Comparison of ENCODE assay signal across 24 cellular contexts in the genomic region with DNA sequence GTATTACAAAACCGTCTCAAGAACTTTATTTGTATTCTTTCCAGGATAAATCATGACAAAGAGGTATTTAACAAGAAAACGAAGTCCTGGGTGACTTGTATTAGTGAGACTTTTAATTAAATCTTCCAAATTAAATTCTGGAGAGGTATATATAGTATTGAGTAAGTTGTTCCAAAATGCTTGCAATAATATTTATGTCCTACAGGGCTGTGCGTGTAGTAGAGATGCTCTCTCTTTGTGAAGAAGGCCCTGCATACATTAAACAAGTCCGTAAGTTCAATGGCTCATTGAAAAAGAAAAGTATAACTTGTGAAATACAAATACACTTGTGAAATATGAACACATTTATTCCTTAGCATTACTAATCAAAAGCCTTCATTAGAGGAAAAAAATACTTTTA.
DNase-seq lines count a peak whose midpoint lies in the region; ATAC-seq and TF ChIP-seq lines count a peak whose summit lies in the region.
"Had no signal": no experiment of that assay in that cellular context is flagged by ENCODE, and none has a peak within 500 bp of the region (broad histone marks: within the 10 kb centered on the region; RNA-seq: fewer than 3 reads in every experiment).

No MANE protein-coding gene starts in this region.

- POLR2A ChIA-PET in PC-3 (lab: Charles Lee; ENCODE audit: unreplicated experiment) = no interaction called here

- H3F3A ChIP-seq in PC-3 (ENCODE audit: low read length, unreplicated experiment) = no peaks in the 10 kb centered on the region

- H3K9me3 ChIP-seq in PC-3 (ENCODE audit: low read length) = no peaks in the 10 kb centered on the region
- H3K9me3 ChIP-seq: BE2C, SJSA1 had no signal

- intact Hi-C loops in PC-3 (cut with micrococcal nuclease) = no loop called here

- peaks cover 7% of the 10 kb centered on the region for H3K4me1 Mint-ChIP-seq in HFFc6 (ENCODE audit: low read depth)
- peaks cover 3% of the 10 kb centered on the region for H3K4me1 Mint-ChIP-seq in endothelial cell (ENCODE audit: unreplicated experiment)

- H3K4me3 ChIP-seq in PC-3 (ENCODE audit: low read length) (no peak overlapping the region), coronary artery (no peak overlapping the region)
- H3K4me3 ChIP-seq: GM23248, PC-9, SJSA1 had no signal

- H3K36me3 ChIP-seq in PC-3 (ENCODE audit: low read depth, low read length) = no peaks in the 10 kb centered on the region
- H3K36me3 ChIP-seq: BE2C, SJSA1 had no signal

- no peaks in the 10 kb centered on the region for H3K27me3 ChIP-seq in PC-3 (ENCODE audit: low read length)
- H3K27me3 ChIP-seq: BE2C, SJSA1 had no signal

- no peak overlapping the region for H2AFZ ChIP-seq in PC-3 (ENCODE audit: low read length)
- H2AFZ ChIP-seq: GM23248, PC-9 had no signal

- DNase-seq in DMS53 (lab: John Stamatoyannopoulos, UW) (peak; percentile 27), DMS53 treated with DMSO at 0.1 percent for 48 hours (lab: John Stamatoyannopoulos, UW; ENCODE audit: unreplicated experiment) (no peak), HFFc6 (no peak), PC-3 (no peak), endothelial cell (ENCODE audit: low spot score) (no peak), coronary artery (ENCODE audit: low spot score) (no peak)
- DNase-seq in stimulated activated CD8-positive, alpha-beta memory T cell treated with anti-CD3 and anti-CD28 coated beads, Interleukin-4, amount 100 ng/mL, for 48 hours = no peak
- DNase-seq in activated effector memory CD4-positive, alpha-beta T cell treated with anti-CD3 and anti-CD28 coated beads, Interleukin-2, amount 50 U/mL, for 16 hours = no peak
- DNase-seq: ACHN, BE2C, Calu3, GM23248, H7, KBM-7, MV-4-11, NCI-H1105 treated with DMSO at 0.1 percent for 48 hours, NCI-H146, NCI-H2171, NCI-H226, NCI-H510A, PC-9 had no signal

- H3K79me2 ChIP-seq in PC-3 (ENCODE audit: low read length) = no peaks in the 10 kb centered on the region

- no peak overlapping the region for H3K9ac ChIP-seq in PC-3 (ENCODE audit: low read length)
- H3K9ac ChIP-seq: GM23248 had no signal

- H3K9me2 ChIP-seq in PC-3 (replicated peaks; ENCODE audit: low read length) = no peaks in the 10 kb centered on the region

- ATAC-seq in PC-3 = no peak
- ATAC-seq: Right ventricle myocardium inferior had no signal

- H3K27ac Mint-ChIP-seq in HFFc6 (no peak overlapping the region), endothelial cell (ENCODE audit: unreplicated experiment) (no peak overlapping the region)

- no peak overlapping the region for H3K4me3 Mint-ChIP-seq in HFFc6
- no peak overlapping the region for H3K4me3 Mint-ChIP-seq in endothelial cell (ENCODE audit: unreplicated experiment)

- no peak overlapping the region for H3K4me2 ChIP-seq in PC-3 (ENCODE audit: low read length)
- H3K4me2 ChIP-seq: PC-9 had no signal

- H3K9me3 Mint-ChIP-seq in HFFc6 = no peaks in the 10 kb centered on the region
- H3K9me3 Mint-ChIP-seq in endothelial cell (ENCODE audit: unreplicated experiment) = no peaks in the 10 kb centered on the region

- CTCF ChIA-PET in PC-3 (lab: Charles Lee) = no interaction called here

- H3K36me3 Mint-ChIP-seq in HFFc6 (ENCODE audit: low read depth) = no peaks in the 10 kb centered on the region
- H3K36me3 Mint-ChIP-seq in endothelial cell (ENCODE audit: low read depth, unreplicated experiment) = no peaks in the 10 kb centered on the region

- H3K27ac ChIP-seq in PC-3 (ENCODE audit: low read length) (no peak overlapping the region), coronary artery (no peak overlapping the region)
- H3K27ac ChIP-seq: 22Rv1, GM23248, PC-9, SJSA1 had no signal

- no peaks in the 10 kb centered on the region for H3K4me1 ChIP-seq in PC-3 (ENCODE audit: insufficient read depth, low read length)
- H3K4me1 ChIP-seq: BE2C had no signal

- H3K27me3 Mint-ChIP-seq in HFFc6 (ENCODE audit: insufficient read depth) (no peaks in the 10 kb centered on the region), endothelial cell (ENCODE audit: unreplicated experiment) (no peaks in the 10 kb centered on the region)

- TF ChIP-seq CTCF in HFFc6 (IDR thresholded peaks at IDR 0.05) (peak; percentile 19; the same call in 1 of the 2 replicates), PC-3 (conservative IDR thresholded peaks at IDR 0.05; ENCODE audit: low read depth, low read length) (peak; percentile 16; the same call in 1 of the 2 replicates), endothelial cell (IDR thresholded peaks at IDR 0.05; ENCODE audit: unreplicated experiment) (peak; percentile 29), coronary artery (IDR thresholded peaks at IDR 0.05) (no peak)

- no peaks in the 10 kb centered on the region for H4K20me1 ChIP-seq in PC-3 (ENCODE audit: low read length)

- no TSS peak for BruUV-seq in PC-3 (replicated peaks; lab: Mats Ljungman, UMichigan)
